In genomic region chr20:8330785-8331699, GRCh38 we compare ENCODE assay signal across 1 cellular context.
TF ChIP-seq lines count a peak whose summit lies in the region.

No MANE protein-coding gene starts in this region.

TF ChIP-seq in HEK293, 187 proteins besides CTCF, POLR2A, EP300 and RAD21 (continued from another document):
- TF ChIP-seq ZBTB11 (tag by site-specific recombination; conservative IDR thresholded peaks at IDR 0.05; ENCODE audit: low read depth) (no peak), INSM2 (tag by site-specific recombination; IDR thresholded peaks at IDR 0.05) (no peak), ZNF629 (tag by site-specific recombination; IDR thresholded peaks at IDR 0.05) (0 out of 2 replicates have a peak, but pooled peaks have one; percentile 19), PRDM4 (tag by site-specific recombination; IDR thresholded peaks at IDR 0.05) (no peak)
